Comparison of ENCODE assay signal across 24 cellular contexts in the genomic region with DNA sequence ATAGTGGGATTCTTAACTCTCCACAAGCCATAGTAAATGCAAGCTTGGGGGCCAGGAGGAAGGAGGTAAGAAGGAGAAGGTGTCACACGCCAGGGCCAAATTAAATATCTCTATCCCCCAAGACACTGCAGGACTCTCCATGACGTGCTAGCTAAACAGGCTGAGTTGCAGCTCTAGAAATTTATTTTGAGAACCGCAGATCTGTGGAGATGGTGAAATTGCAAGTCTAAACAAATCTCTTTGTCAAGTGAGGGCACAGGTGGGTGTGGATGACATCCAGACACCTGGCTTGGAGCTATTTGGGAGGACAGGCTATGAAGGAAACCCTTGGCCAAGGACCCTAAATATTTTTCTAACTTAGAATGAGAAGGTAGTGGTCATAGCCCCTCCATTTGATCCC. TPM values are rescaled to one million over a fixed set of nuclear protein-coding genes. Genes with fewer than 3 reads are reported as not detected.
DNase-seq lines count a peak whose midpoint lies in the region; FAIRE-seq and TF ChIP-seq lines count a peak whose summit lies in the region.
"Had no signal": no experiment of that assay in that cellular context is flagged by ENCODE, and none has a peak within 500 bp of the region (broad histone marks: within the 10 kb centered on the region; RNA-seq: fewer than 3 reads in every experiment).

No MANE protein-coding gene starts in this region.

- no peaks in the 10 kb centered on the region for H3K79me2 ChIP-seq in mammary epithelial cell (ENCODE audit: insufficient read depth, low read length)
- no peaks in the 10 kb centered on the region for H3K79me2 ChIP-seq in keratinocyte (ENCODE audit: control insufficient read depth, insufficient read depth, low read length)

- POLR2A ChIA-PET in MCF 10A (lab: Yijun Ruan, JAX) = no interaction called here

- H3K4me2 ChIP-seq in mammary epithelial cell (ENCODE audit: insufficient read depth, low read depth, low read length) (peak overlapping the region; percentile 56), keratinocyte (ENCODE audit: control insufficient read depth, extremely low read depth, insufficient read depth, low read depth, low read length) (peak overlapping the region; percentile 81)
- H3K4me2 ChIP-seq: A549; BLaER1 treated with 17β-estradiol and CSF1 and Interleukin-3, amounts not matched to agents 10 nM and 100 nM had no signal

- DNase-seq in mammary epithelial cell = peak; percentile 76
- DNase-seq in MCF 10A (ENCODE audit: unreplicated experiment) = no peak
- peak; percentile 62 for DNase-seq in epithelial cell of esophagus (ENCODE audit: low read depth)
- DNase-seq in keratinocyte (ENCODE audit: low read depth, low spot score) = no peak
- no peak for DNase-seq in retina
- no peak for DNase-seq in NOMO-1 treated with dmso at 0.1 percent for 144 hours (lab: John Stamatoyannopoulos, UW; ENCODE audit: unreplicated experiment)
- DNase-seq in NCI-H2029 treated with DMSO at 0.1 percent for 48 hours (lab: John Stamatoyannopoulos, UW) = no peak
- DNase-seq: 8988T; ACHN; AML-193; BE2C; CD4-positive, alpha-beta T cell; CD8-positive, alpha-beta memory T cell; DMS 273 treated with DMSO at 0.1 percent for 48 hours; DMS79; EL; GDM1; GOT3; HCEC 1CT had no signal

- intact Hi-C loops in mammary epithelial cell (cut with micrococcal nuclease) (loop anchor here (2.0 to 5.0 kb wide), 2 partner anchors 40 to 70 kb away; a partner anchor contains a TSS), MCF 10A (cut with micrococcal nuclease) (no loop called here)

- no peaks in the 10 kb centered on the region for H3K27me3 Mint-ChIP-seq in MCF 10A (ENCODE audit: insufficient read depth, unreplicated experiment)
- H3K27me3 Mint-ChIP-seq: CD4-positive, alpha-beta T cell had no signal

- no peak for TF ChIP-seq CTCF in mammary epithelial cell (conservative IDR thresholded peaks at IDR 0.05 in 1 of 2, IDR thresholded peaks at IDR 0.05 in 1 of 2; ENCODE audit: extremely low read depth in 1 of 2, insufficient read depth in 1 of 2, low read depth in 1 of 2, low read length in 2 of 2)
- no peak for TF ChIP-seq CTCF in MCF 10A (IDR thresholded peaks at IDR 0.05; ENCODE audit: unreplicated experiment)
- TF ChIP-seq CTCF in epithelial cell of esophagus (IDR thresholded peaks at IDR 0.05; ENCODE audit: insufficient read depth, low read depth, low read length, missing control alignments) = no peak
- TF ChIP-seq CTCF in keratinocyte (optimal IDR thresholded peaks at IDR 0.05 in 1 of 3, IDR thresholded peaks at IDR 0.05 in 1 of 3, conservative IDR thresholded peaks at IDR 0.05 in 1 of 3; ENCODE audit: extremely low read depth in 1 of 3, insufficient read depth in 2 of 3, low read length in 3 of 3) = no peak

- H3K36me3 Mint-ChIP-seq in MCF 10A (ENCODE audit: insufficient read depth, unreplicated experiment) = no peaks in the 10 kb centered on the region
- H3K36me3 Mint-ChIP-seq: CD14-positive monocyte had no signal

- in situ Hi-C loops in mammary epithelial cell (cut with MboI; ENCODE audit: low sequenced_read_pairs in 2 of 2) = no loop called here

- no peak overlapping the region for H3K4me3 Mint-ChIP-seq in MCF 10A (ENCODE audit: unreplicated experiment)
- H3K4me3 Mint-ChIP-seq: CD14-positive monocyte; CD4-positive, alpha-beta T cell; CD8-positive, alpha-beta memory T cell had no signal

- H3K27ac ChIP-seq in mammary epithelial cell (ENCODE audit: insufficient read depth, low read depth, low read length) = peak overlapping the region; percentile 1
- no peak overlapping the region for H3K27ac ChIP-seq in keratinocyte (ENCODE audit: control insufficient read depth, insufficient read depth, low read length)
- H3K27ac ChIP-seq: A549; BLaER1 treated with 17β-estradiol and CSF1 and Interleukin-3, amounts not matched to agents 10 nM and 100 nM had no signal

- WGBS in mammary epithelial cell (ENCODE audit: low coverage, missing lambda C conversion rate) = 0% methylated on average over 3 of the region's 3 CpGs

- BruUV-seq in mammary epithelial cell (replicated peaks; lab: Mats Ljungman, UMichigan) (no TSS peak), MCF 10A (replicated peaks; lab: Mats Ljungman, UMichigan) (no TSS peak)

- H2AFZ ChIP-seq in mammary epithelial cell (ENCODE audit: low read depth, low read length) = peak overlapping the region; percentile 73
- no peak overlapping the region for H2AFZ ChIP-seq in keratinocyte (ENCODE audit: control insufficient read depth, low read length)

- no peak overlapping the region for H3K27ac Mint-ChIP-seq in MCF 10A (ENCODE audit: low read depth, unreplicated experiment)
- H3K27ac Mint-ChIP-seq: CD14-positive monocyte; CD4-positive, alpha-beta T cell; CD8-positive, alpha-beta memory T cell had no signal

- H3K4me1 ChIP-seq in mammary epithelial cell (ENCODE audit: insufficient read depth, low read length) = peaks cover 17% of the 10 kb centered on the region
- H3K4me1 ChIP-seq in keratinocyte (ENCODE audit: control insufficient read depth, extremely low read depth, insufficient read depth, low read length) = peaks cover 20% of the 10 kb centered on the region
- H3K4me1 ChIP-seq: A549; BE2C; BLaER1 treated with 17β-estradiol and CSF1 and Interleukin-3, amounts not matched to agents 10 nM and 100 nM had no signal

- FAIRE-seq in keratinocyte (lab: Jason Lieb, UNC) = peak; percentile 94
- FAIRE-seq: A549, D721Med, GM12878 had no signal

- H3K36me3 ChIP-seq in mammary epithelial cell (ENCODE audit: insufficient read depth, low read length) (no peaks in the 10 kb centered on the region), keratinocyte (ENCODE audit: control insufficient read depth in 2 of 2, extremely low read depth in 1 of 2, insufficient read depth in 2 of 2, low read length in 2 of 2) (no peaks in the 10 kb centered on the region)
- H3K36me3 ChIP-seq: BE2C; BLaER1 treated with 17β-estradiol and CSF1 and Interleukin-3, amounts not matched to agents 10 nM and 100 nM had no signal

- no peaks in the 10 kb centered on the region for H3K4me1 Mint-ChIP-seq in MCF 10A (ENCODE audit: insufficient read depth, unreplicated experiment)
- H3K4me1 Mint-ChIP-seq: CD14-positive monocyte; CD8-positive, alpha-beta memory T cell had no signal

- CTCF ChIA-PET in mammary epithelial cell (lab: Charles Lee; ENCODE audit: low non-redundant PET) = interaction anchor here (1.0 kb wide), 1 partner anchor 103 kb away, joined by 4 read pairs; no protein-coding TSS in a partner anchor
- CTCF ChIA-PET in MCF 10A (lab: Yijun Ruan, JAX) = interaction anchor here (0.5 to 2.1 kb wide), 8 partner anchors 9 to 1402 kb away, joined by 3 to 7 read pairs (median 4); no protein-coding TSS in a partner anchor

- H3K9ac ChIP-seq in mammary epithelial cell (ENCODE audit: insufficient read depth, low read length) (no peak overlapping the region), keratinocyte (ENCODE audit: control insufficient read depth, extremely low read depth, insufficient read depth, low read length) (no peak overlapping the region)
- H3K9ac ChIP-seq: BLaER1 treated with 17β-estradiol and CSF1 and Interleukin-3, amounts not matched to agents 10 nM and 100 nM had no signal

- H3K27me3 ChIP-seq in mammary epithelial cell (ENCODE audit: insufficient read depth, low read length) = no peaks in the 10 kb centered on the region
- no peaks in the 10 kb centered on the region for H3K27me3 ChIP-seq in keratinocyte (ENCODE audit: control insufficient read depth, extremely low read depth, insufficient read depth, low read length)
- H3K27me3 ChIP-seq: BE2C; BLaER1 treated with 17β-estradiol and CSF1 and Interleukin-3, amounts not matched to agents 10 nM and 100 nM had no signal

- H3K4me3 ChIP-seq in mammary epithelial cell (replicated peaks in 1 of 3; ENCODE audit: insufficient read depth in 1 of 3, low read depth in 2 of 3, low read length in 3 of 3) (no peak overlapping the region), epithelial cell of esophagus (ENCODE audit: low read length) (no peak overlapping the region), keratinocyte (ENCODE audit: control insufficient read depth in 2 of 3, extremely low read depth in 1 of 3, insufficient read depth in 2 of 3, low read depth in 1 of 3, low read length in 3 of 3) (peak overlapping the region in 2 of 3 experiments; percentile 21 to 24)
- H3K4me3 ChIP-seq: A549; BLaER1 treated with 17β-estradiol and CSF1 and Interleukin-3, amounts not matched to agents 10 nM and 100 nM; GM12878 had no signal

- no peaks in the 10 kb centered on the region for H3K9me3 Mint-ChIP-seq in MCF 10A (ENCODE audit: unreplicated experiment)
- H3K9me3 Mint-ChIP-seq: CD14-positive monocyte; CD4-positive, alpha-beta T cell; CD8-positive, alpha-beta memory T cell had no signal

- H4K20me1 ChIP-seq in mammary epithelial cell (ENCODE audit: insufficient read depth, low read length) (no peaks in the 10 kb centered on the region), keratinocyte (ENCODE audit: control insufficient read depth, extremely low read depth, insufficient read depth, low read length) (no peaks in the 10 kb centered on the region)
- H4K20me1 ChIP-seq: BLaER1 treated with 17β-estradiol and CSF1 and Interleukin-3, amounts not matched to agents 10 nM and 100 nM had no signal

- peaks cover 2% of the 10 kb centered on the region for H3K9me1 ChIP-seq in keratinocyte (ENCODE audit: control insufficient read depth, extremely low read depth, insufficient read depth, low read length)

- dilution Hi-C loops in mammary epithelial cell (cut with HindIII; ENCODE audit: low sequenced_read_pairs) = loop anchor here (5.0 kb wide), 1 partner anchor 55 kb away; no protein-coding TSS in a partner anchor
- dilution Hi-C loops in keratinocyte (cut with MboI; ENCODE audit: extremely low pct_ligation_motif_present, low sequenced_read_pairs) = no loop called here

- H3K9me3 ChIP-seq in mammary epithelial cell (replicated peaks; ENCODE audit: insufficient read depth, low read length) = no peaks in the 10 kb centered on the region
- H3K9me3 ChIP-seq in keratinocyte (ENCODE audit: control insufficient read depth, low read depth, low read length) = no peaks in the 10 kb centered on the region
- H3K9me3 ChIP-seq: A549; BE2C; BLaER1 treated with 17β-estradiol and CSF1 and Interleukin-3, amounts not matched to agents 10 nM and 100 nM had no signal

RNA-seq across cellular contexts. Expression of a gene that starts 39.5 kb away (rescaled TPM):
- total RNA-seq in mammary epithelial cell = 10 to 100 TPM; 15.3 to 36.4 TPM
- 10.4 TPM for polyA plus RNA-seq in mammary epithelial cell
- 12.8 TPM for polyA minus RNA-seq in mammary epithelial cell
- 32.8 and 47.2 TPM in 2 replicates for total RNA-seq in MCF 10A (2022)
- polyA plus RNA-seq in keratinocyte = 3.2 to 12.0 TPM (median 8.1 TPM) in 3 replicates
- 16.4 TPM for polyA plus RNA-seq in keratinocyte (2011; ENCODE audit: low read depth)
- polyA plus RNA-seq in keratinocyte (2011; cell fraction: cytosol; rRNA removed) = 3.5 and 7.3 TPM in 2 replicates
- polyA plus RNA-seq in keratinocyte (2011; cell fraction: nucleus; rRNA removed) = 3.0 and 4.8 TPM in 2 replicates
- polyA plus RNA-seq in keratinocyte (2012; ENCODE audit: low replicate concordance) = 9.0 and 12.9 TPM in 2 replicates
- 1.6 to 7.9 TPM (median 1.9 TPM) in 3 replicates for polyA minus RNA-seq in keratinocyte
- 2.7 TPM for polyA minus RNA-seq in keratinocyte (2011; cell fraction: cytosol; rRNA and poly(A)+ RNA removed)
- 2.0 and 3.6 TPM in 2 replicates for polyA minus RNA-seq in keratinocyte (2011; cell fraction: nucleus; rRNA and poly(A)+ RNA removed)

Comparison
In these comparisons a context has a peak if more than half of its experiments do, and no peak if none do; other contexts are left out.
1. DNase-seq: peak in mammary epithelial cell (single experiment) and epithelial cell of esophagus (single experiment); none in MCF 10A (single experiment), keratinocyte (single experiment), retina (single experiment), NOMO-1 treated with dmso at 0.1 percent for 144 hours (single experiment) and NCI-H2029 treated with DMSO at 0.1 percent for 48 hours (single experiment).
2. H3K4me3 ChIP-seq: peak in keratinocyte (2 of 3); none in mammary epithelial cell (0 of 3) and epithelial cell of esophagus (single experiment).